In genomic region chr6:14676084-14676483, GRCh38 we compare ENCODE assay signal across 14 cellular contexts.
DNase-seq lines count a peak whose midpoint lies in the region; ATAC-seq and TF ChIP-seq lines count a peak whose summit lies in the region.
"Had no signal": no experiment of that assay in that cellular context is flagged by ENCODE, and none has a peak within 500 bp of the region (broad histone marks: within the 10 kb centered on the region; RNA-seq: fewer than 3 reads in every experiment).

No MANE protein-coding gene starts in this region.

- H3K27me3 ChIP-seq in ACC112 (ENCODE audit: insufficient read depth, low read length): no peaks in the 10 kb centered on the region
- H3K27me3 ChIP-seq: adrenal gland had no signal

- H3K4me1 ChIP-seq in ACC112 (ENCODE audit: control insufficient read depth, insufficient read depth, low read length, unreplicated experiment): peaks cover 12% of the 10 kb centered on the region

- ATAC-seq in HG03354 (IDR thresholded peaks at IDR 0.05; ENCODE audit: poor library complexity, severe bottlenecking, unreplicated experiment): no peak
- no peak for ATAC-seq in GM21423 (IDR thresholded peaks at IDR 0.05; ENCODE audit: unreplicated experiment)

- no peak overlapping the region for H3K4me3 ChIP-seq in ACC112 (ENCODE audit: low read depth, low read length)
- no peak overlapping the region for H3K4me3 ChIP-seq in astrocyte of the spinal cord (ENCODE audit: low read depth, low read length)
- H3K4me3 ChIP-seq: adrenal gland had no signal

- peak overlapping the region; percentile 20 for H3K27ac ChIP-seq in ACC112 (ENCODE audit: low read depth, low read length)
- H3K27ac ChIP-seq: adrenal gland had no signal

- DNase-seq in EH (ENCODE audit: low read depth): peak; percentile 56
- peak; percentile 26 for DNase-seq in astrocyte of the spinal cord (ENCODE audit: low read depth, low spot score)
- DNase-seq in hepatic stellate cell (ENCODE audit: low spot score): peak; percentile 17
- DNase-seq in NCI-H1092 treated with DMSO at 0.1 percent for 48 hours (lab: John Stamatoyannopoulos, UW): no peak
- DNase-seq: activated CD4-positive, CD25-positive, alpha-beta regulatory T cell treated with anti-CD3 and anti-CD28 coated beads, Interleukin-2, amount 50 U/mL, for 72 hours; adrenal gland; DMS 273 treated with DMSO at 0.1 percent for 48 hours; erythroblast; hypothalamus; NCI-H1105 treated with DMSO at 0.1 percent for 48 hours; NK-92 treated with Interleukin-12 subunit alpha and Interleukin-12 subunit beta, amount 100 ng/mL, for 24 hours had no signal

- peak overlapping the region; percentile 27 for H2AFZ ChIP-seq in ACC112 (ENCODE audit: low read length, unreplicated experiment)

- H3K36me3 ChIP-seq in ACC112 (ENCODE audit: insufficient read depth, low read length): no peaks in the 10 kb centered on the region
- H3K36me3 ChIP-seq: adrenal gland had no signal

- in situ Hi-C loops in astrocyte of the spinal cord (cut with HindIII; ENCODE audit: low sequenced_read_pairs): no loop called here

- TF ChIP-seq CTCF in astrocyte of the spinal cord (IDR thresholded peaks at IDR 0.05; ENCODE audit: low read depth, low read length): no peak

- no peaks in the 10 kb centered on the region for H3K79me2 ChIP-seq in ACC112 (ENCODE audit: control insufficient read depth, insufficient read depth, low read length, unreplicated experiment)
